ENCODE assay signal across 1 cellular context in genomic region chr2:225465827-225466226, GRCh38.
TF ChIP-seq lines count a peak whose summit lies in the region.

No MANE protein-coding gene starts in this region.

TF ChIP-seq in K562, 482 proteins besides CTCF, POLR2A, EP300 and RAD21 (continued from another document):
- TF ChIP-seq, protein P1, sequence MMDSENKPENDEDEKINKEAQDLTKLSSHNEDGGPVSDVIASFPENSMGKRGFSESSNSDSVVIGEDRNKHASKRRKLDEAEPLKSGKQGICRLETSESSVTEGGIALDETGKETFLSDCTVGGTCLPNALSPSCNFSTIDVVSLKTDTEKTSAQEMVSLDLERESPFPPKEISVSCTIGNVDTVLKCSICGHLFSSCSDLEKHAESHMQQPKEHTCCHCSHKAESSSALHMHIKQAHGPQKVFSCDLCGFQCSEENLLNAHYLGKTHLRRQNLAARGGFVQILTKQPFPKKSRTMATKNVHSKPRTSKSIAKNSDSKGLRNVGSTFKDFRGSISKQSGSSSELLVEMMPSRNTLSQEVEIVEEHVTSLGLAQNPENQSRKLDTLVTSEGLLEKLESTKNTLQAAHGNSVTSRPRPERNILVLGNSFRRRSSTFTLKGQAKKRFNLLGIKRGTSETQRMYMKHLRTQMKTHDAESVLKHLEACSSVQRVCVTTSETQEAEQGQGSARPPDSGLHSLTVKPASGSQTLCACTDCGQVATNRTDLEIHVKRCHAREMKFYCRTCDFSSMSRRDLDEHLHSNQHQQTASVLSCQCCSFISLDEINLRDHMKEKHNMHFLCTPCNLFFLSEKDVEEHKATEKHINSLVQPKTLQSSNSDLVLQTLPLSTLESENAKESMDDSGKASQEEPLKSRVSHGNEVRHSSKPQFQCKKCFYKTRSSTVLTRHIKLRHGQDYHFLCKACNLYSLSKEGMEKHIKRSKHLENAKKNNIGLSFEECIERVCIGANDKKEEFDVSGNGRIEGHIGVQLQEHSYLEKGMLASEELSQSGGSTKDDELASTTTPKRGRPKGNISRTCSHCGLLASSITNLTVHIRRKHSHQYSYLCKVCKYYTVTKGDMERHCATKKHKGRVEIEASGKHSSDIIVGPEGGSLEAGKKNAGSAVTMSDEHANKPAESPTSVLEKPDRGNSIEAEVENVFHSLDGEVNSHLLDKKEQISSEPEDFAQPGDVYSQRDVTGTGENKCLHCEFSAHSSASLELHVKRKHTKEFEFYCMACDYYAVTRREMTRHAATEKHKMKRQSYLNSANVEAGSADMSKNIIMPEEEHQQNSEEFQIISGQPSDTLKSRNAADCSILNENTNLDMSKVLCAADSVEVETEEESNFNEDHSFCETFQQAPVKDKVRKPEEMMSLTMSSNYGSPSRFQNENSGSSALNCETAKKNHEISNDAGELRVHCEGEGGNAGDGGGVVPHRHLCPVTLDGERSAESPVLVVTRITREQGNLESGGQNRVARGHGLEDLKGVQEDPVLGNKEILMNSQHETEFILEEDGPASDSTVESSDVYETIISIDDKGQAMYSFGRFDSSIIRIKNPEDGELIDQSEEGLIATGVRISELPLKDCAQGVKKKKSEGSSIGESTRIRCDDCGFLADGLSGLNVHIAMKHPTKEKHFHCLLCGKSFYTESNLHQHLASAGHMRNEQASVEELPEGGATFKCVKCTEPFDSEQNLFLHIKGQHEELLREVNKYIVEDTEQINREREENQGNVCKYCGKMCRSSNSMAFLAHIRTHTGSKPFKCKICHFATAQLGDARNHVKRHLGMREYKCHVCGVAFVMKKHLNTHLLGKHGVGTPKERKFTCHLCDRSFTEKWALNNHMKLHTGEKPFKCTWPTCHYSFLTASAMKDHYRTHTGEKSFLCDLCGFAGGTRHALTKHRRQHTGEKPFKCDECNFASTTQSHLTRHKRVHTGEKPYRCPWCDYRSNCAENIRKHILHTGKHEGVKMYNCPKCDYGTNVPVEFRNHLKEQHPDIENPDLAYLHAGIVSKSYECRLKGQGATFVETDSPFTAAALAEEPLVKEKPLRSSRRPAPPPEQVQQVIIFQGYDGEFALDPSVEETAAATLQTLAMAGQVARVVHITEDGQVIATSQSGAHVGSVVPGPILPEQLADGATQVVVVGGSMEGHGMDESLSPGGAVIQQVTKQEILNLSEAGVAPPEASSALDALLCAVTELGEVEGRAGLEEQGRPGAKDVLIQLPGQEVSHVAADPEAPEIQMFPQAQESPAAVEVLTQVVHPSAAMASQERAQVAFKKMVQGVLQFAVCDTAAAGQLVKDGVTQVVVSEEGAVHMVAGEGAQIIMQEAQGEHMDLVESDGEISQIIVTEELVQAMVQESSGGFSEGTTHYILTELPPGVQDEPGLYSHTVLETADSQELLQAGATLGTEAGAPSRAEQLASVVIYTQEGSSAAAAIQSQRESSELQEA (IDR thresholded peaks at IDR 0.05; ENCODE audit: low read depth), result no peak
- TF ChIP-seq, protein P2, sequence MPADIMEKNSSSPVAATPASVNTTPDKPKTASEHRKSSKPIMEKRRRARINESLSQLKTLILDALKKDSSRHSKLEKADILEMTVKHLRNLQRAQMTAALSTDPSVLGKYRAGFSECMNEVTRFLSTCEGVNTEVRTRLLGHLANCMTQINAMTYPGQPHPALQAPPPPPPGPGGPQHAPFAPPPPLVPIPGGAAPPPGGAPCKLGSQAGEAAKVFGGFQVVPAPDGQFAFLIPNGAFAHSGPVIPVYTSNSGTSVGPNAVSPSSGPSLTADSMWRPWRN (IDR thresholded peaks at IDR 0.05; ENCODE audit: low read depth), result no peak
- TF ChIP-seq KLF1 (tag; IDR thresholded peaks at IDR 0.05), result no peak
